Comparison of ENCODE assay signal across 19 cellular contexts in genomic region chr12:98465505-98465904, GRCh38. TPM values are rescaled to one million over a fixed set of nuclear protein-coding genes. Genes with fewer than 3 reads are reported as not detected.
DNase-seq lines count a peak whose midpoint lies in the region; ATAC-seq and TF ChIP-seq lines count a peak whose summit lies in the region.
"Had no signal": no experiment of that assay in that cellular context is flagged by ENCODE, and none has a peak within 500 bp of the region (broad histone marks: within the 10 kb centered on the region; RNA-seq: fewer than 3 reads in every experiment).

No MANE protein-coding gene starts in this region.

- no peaks in the 10 kb centered on the region for H3K36me3 Mint-ChIP-seq in activated CD8-positive, alpha-beta memory T cell treated with anti-CD3 and anti-CD28 coated beads, Interleukin-2, amount 10 ng/mL, durations not matched to agents 7 days and 5 days
- H3K36me3 Mint-ChIP-seq in natural killer cell treated with Interleukin-12 subunit alpha and Interleukin-12 subunit beta and Interleukin-15 and Interleukin-18, amount 100 ng/mL, for 72 hours: no peaks in the 10 kb centered on the region
- no peaks in the 10 kb centered on the region for H3K36me3 Mint-ChIP-seq in natural killer cell
- H3K36me3 Mint-ChIP-seq in stimulated activated effector memory CD8-positive, alpha-beta T cell treated with anti-CD3 and anti-CD28 coated beads, Interleukin-12 subunit alpha, Interleukin-12 subunit beta, amount 100 ng/mL, for 72 hours: no peaks in the 10 kb centered on the region
- H3K36me3 Mint-ChIP-seq: CD8-positive, alpha-beta memory T cell had no signal

- intact Hi-C loops in natural killer cell (cut with micrococcal nuclease): no loop called here

- H3K27me3 Mint-ChIP-seq in activated CD8-positive, alpha-beta memory T cell treated with anti-CD3 and anti-CD28 coated beads, Interleukin-2, amount 10 ng/mL, durations not matched to agents 7 days and 5 days: peaks cover 2% of the 10 kb centered on the region
- H3K27me3 Mint-ChIP-seq in natural killer cell treated with Interleukin-12 subunit alpha and Interleukin-12 subunit beta and Interleukin-15 and Interleukin-18, amount 100 ng/mL, for 72 hours: peaks cover 0 to 5% of the 10 kb centered on the region in 2 donors
- peaks cover 0 to 2% of the 10 kb centered on the region in 2 donors for H3K27me3 Mint-ChIP-seq in natural killer cell (ENCODE audit: low read depth in 2 of 2)
- H3K27me3 Mint-ChIP-seq: CD4-positive, alpha-beta T cell had no signal

- H3K27ac Mint-ChIP-seq in activated CD8-positive, alpha-beta memory T cell treated with anti-CD3 and anti-CD28 coated beads, Interleukin-2, amount 10 ng/mL, durations not matched to agents 7 days and 5 days: no peak overlapping the region
- no peak overlapping the region for H3K27ac Mint-ChIP-seq in natural killer cell treated with Interleukin-12 subunit alpha and Interleukin-12 subunit beta and Interleukin-15 and Interleukin-18, amount 100 ng/mL, for 72 hours
- no peak overlapping the region for H3K27ac Mint-ChIP-seq in natural killer cell
- no peak overlapping the region for H3K27ac Mint-ChIP-seq in stimulated activated effector memory CD8-positive, alpha-beta T cell treated with anti-CD3 and anti-CD28 coated beads, Interleukin-12 subunit alpha, Interleukin-12 subunit beta, amount 100 ng/mL, for 72 hours
- H3K27ac Mint-ChIP-seq: CD4-positive, alpha-beta T cell; CD8-positive, alpha-beta memory T cell had no signal

- peaks cover 33% of the 10 kb centered on the region for H3K4me1 Mint-ChIP-seq in activated CD8-positive, alpha-beta memory T cell treated with anti-CD3 and anti-CD28 coated beads, Interleukin-2, amount 10 ng/mL, durations not matched to agents 7 days and 5 days
- H3K4me1 Mint-ChIP-seq in natural killer cell treated with Interleukin-12 subunit alpha and Interleukin-12 subunit beta and Interleukin-15 and Interleukin-18, amount 100 ng/mL, for 72 hours (ENCODE audit: low read depth in 2 of 2): peaks cover 10 to 15% of the 10 kb centered on the region in 2 donors
- H3K4me1 Mint-ChIP-seq in natural killer cell: no peaks in the 10 kb centered on the region
- H3K4me1 Mint-ChIP-seq in stimulated activated effector memory CD8-positive, alpha-beta T cell treated with anti-CD3 and anti-CD28 coated beads, Interleukin-12 subunit alpha, Interleukin-12 subunit beta, amount 100 ng/mL, for 72 hours: peaks cover 15% of the 10 kb centered on the region

- TF ChIP-seq CTCF in natural killer cell (IDR thresholded peaks at IDR 0.05): no peak

- H3K9me3 ChIP-seq in BLaER1 treated with 17β-estradiol and CSF1 and Interleukin-3, amounts not matched to agents 10 nM and 100 nM (replicated peaks in 1 of 11): 0 out of 22 replicates have a peak, but pooled peaks cover 0 to 3% (median 0%) of the 10 kb centered on the region in 11 experiments

- H3K27ac ChIP-seq in BLaER1 treated with 17β-estradiol and CSF1 and Interleukin-3, amounts not matched to agents 10 nM and 100 nM: peak overlapping the region; percentile 68 to 97 (median 91)
- H3K27ac ChIP-seq: C4-2B, GM23248 had no signal

- H3K9ac ChIP-seq in BLaER1 treated with 17β-estradiol and CSF1 and Interleukin-3, amounts not matched to agents 10 nM and 100 nM: peak overlapping the region in 8 of 11 experiments; percentile 68 to 84 (median 79); a peak in 14 of 22 replicates
- H3K9ac ChIP-seq: GM23248 had no signal

- DNase-seq in activated CD8-positive, alpha-beta memory T cell treated with anti-CD3 and anti-CD28 coated beads, Interleukin-2, amount 10 ng/mL, durations not matched to agents 7 days and 5 days: no peak
- DNase-seq in activated CD8-positive, alpha-beta memory T cell treated with anti-CD3 and anti-CD28 coated beads for 24 hours: no peak
- DNase-seq in natural killer cell treated with Interleukin-12 subunit alpha and Interleukin-12 subunit beta and Interleukin-15 and Interleukin-18, amount 100 ng/mL, for 72 hours (ENCODE audit: low spot score): no peak
- no peak for DNase-seq in natural killer cell
- no peak for DNase-seq in stimulated activated effector memory CD8-positive, alpha-beta T cell treated with anti-CD3 and anti-CD28 coated beads, Interleukin-12 subunit alpha, Interleukin-12 subunit beta, amount 100 ng/mL, for 72 hours (ENCODE audit: low spot score in 2 of 2)
- no peak for DNase-seq in activated CD8-positive, alpha-beta memory T cell treated with anti-CD3 and anti-CD28 coated beads, Interleukin-2, amount 50 U/mL, for 48 hours
- DNase-seq: 8988T; CD4-positive, alpha-beta T cell; CD8-positive, alpha-beta memory T cell; DMS 273 treated with DMSO at 0.1 percent for 48 hours; DMS79; EL; GDM1; GM23248; H7; HCEC 1CT had no signal

- H3K36me3 ChIP-seq in BLaER1 treated with 17β-estradiol and CSF1 and Interleukin-3, amounts not matched to agents 10 nM and 100 nM: no peaks in the 10 kb centered on the region

- peak overlapping the region in 10 of 11 experiments; percentile 10 to 89 (median 77); a peak in 19 of 22 replicates for H3K4me2 ChIP-seq in BLaER1 treated with 17β-estradiol and CSF1 and Interleukin-3, amounts not matched to agents 10 nM and 100 nM

- peaks cover 7 to 100% (median 68%) of the 10 kb centered on the region in 10 experiments; a peak in 17 of 20 replicates for H3K4me1 ChIP-seq in BLaER1 treated with 17β-estradiol and CSF1 and Interleukin-3, amounts not matched to agents 10 nM and 100 nM

- ATAC-seq in activated CD8-positive, alpha-beta memory T cell treated with anti-CD3 and anti-CD28 coated beads, Interleukin-2, amount 10 ng/mL, durations not matched to agents 7 days and 5 days: peak; percentile 12
- ATAC-seq in natural killer cell treated with Interleukin-12 subunit alpha and Interleukin-12 subunit beta and Interleukin-15 and Interleukin-18, amount 100 ng/mL, for 72 hours: no peak
- no peak for ATAC-seq in natural killer cell
- ATAC-seq in stimulated activated effector memory CD8-positive, alpha-beta T cell treated with anti-CD3 and anti-CD28 coated beads, Interleukin-12 subunit alpha, Interleukin-12 subunit beta, amount 100 ng/mL, for 72 hours: peak; percentile 50
- ATAC-seq: GM12878 had no signal

- CTCF ChIA-PET in activated CD8-positive, alpha-beta memory T cell treated with anti-CD3 and anti-CD28 coated beads, Interleukin-2, amount 10 ng/mL, durations not matched to agents 7 days and 5 days (lab: Charles Lee): no interaction called here

- no peaks in the 10 kb centered on the region for H3K9me3 Mint-ChIP-seq in activated CD8-positive, alpha-beta memory T cell treated with anti-CD3 and anti-CD28 coated beads, Interleukin-2, amount 10 ng/mL, durations not matched to agents 7 days and 5 days (ENCODE audit: low read depth)
- H3K9me3 Mint-ChIP-seq in natural killer cell treated with Interleukin-12 subunit alpha and Interleukin-12 subunit beta and Interleukin-15 and Interleukin-18, amount 100 ng/mL, for 72 hours: no peaks in the 10 kb centered on the region
- no peaks in the 10 kb centered on the region for H3K9me3 Mint-ChIP-seq in natural killer cell
- no peaks in the 10 kb centered on the region for H3K9me3 Mint-ChIP-seq in stimulated activated effector memory CD8-positive, alpha-beta T cell treated with anti-CD3 and anti-CD28 coated beads, Interleukin-12 subunit alpha, Interleukin-12 subunit beta, amount 100 ng/mL, for 72 hours
- H3K9me3 Mint-ChIP-seq: CD4-positive, alpha-beta T cell; CD8-positive, alpha-beta memory T cell had no signal

- no peak overlapping the region for H3K4me3 Mint-ChIP-seq in activated CD8-positive, alpha-beta memory T cell treated with anti-CD3 and anti-CD28 coated beads, Interleukin-2, amount 10 ng/mL, durations not matched to agents 7 days and 5 days
- peak overlapping the region; percentile 1 for H3K4me3 Mint-ChIP-seq in natural killer cell treated with Interleukin-12 subunit alpha and Interleukin-12 subunit beta and Interleukin-15 and Interleukin-18, amount 100 ng/mL, for 72 hours
- H3K4me3 Mint-ChIP-seq in natural killer cell: no peak overlapping the region
- no peak overlapping the region for H3K4me3 Mint-ChIP-seq in stimulated activated effector memory CD8-positive, alpha-beta T cell treated with anti-CD3 and anti-CD28 coated beads, Interleukin-12 subunit alpha, Interleukin-12 subunit beta, amount 100 ng/mL, for 72 hours
- H3K4me3 Mint-ChIP-seq: CD4-positive, alpha-beta T cell; CD8-positive, alpha-beta memory T cell had no signal

- H3K4me3 ChIP-seq in BLaER1 treated with 17β-estradiol and CSF1 and Interleukin-3, amounts not matched to agents 10 nM and 100 nM: no peak overlapping the region
- H3K4me3 ChIP-seq: GM12878, GM23248 had no signal

- H3K27me3 ChIP-seq in BLaER1 treated with 17β-estradiol and CSF1 and Interleukin-3, amounts not matched to agents 10 nM and 100 nM: no peaks in the 10 kb centered on the region

- H4K20me1 ChIP-seq in BLaER1 treated with 17β-estradiol and CSF1 and Interleukin-3, amounts not matched to agents 10 nM and 100 nM: no peaks in the 10 kb centered on the region

RNA-seq across cellular contexts. Expression of gene TMPO, which starts 49.9 kb away (rescaled TPM):
- total RNA-seq in activated CD8-positive, alpha-beta memory T cell treated with anti-CD3 and anti-CD28 coated beads, Interleukin-2, amount 10 ng/mL, durations not matched to agents 7 days and 5 days: 100 to 1,000 TPM; 366 to 399 TPM
- 100 to 1,000 TPM; 147 to 219 TPM for total RNA-seq in natural killer cell treated with Interleukin-12 subunit alpha and Interleukin-12 subunit beta and Interleukin-15 and Interleukin-18, amount 100 ng/mL, for 72 hours
- total RNA-seq in natural killer cell: 10 to 100 TPM; 72.8 to 89.4 (median 85.5) TPM

Comparison
In these comparisons a context has a peak if more than half of its experiments do, and no peak if none do; other contexts are left out.
1. ATAC-seq: peak in activated CD8-positive, alpha-beta memory T cell treated with anti-CD3 and anti-CD28 coated beads, Interleukin-2, amount 10 ng/mL, durations not matched to agents 7 days and 5 days (single experiment) and stimulated activated effector memory CD8-positive, alpha-beta T cell treated with anti-CD3 and anti-CD28 coated beads, Interleukin-12 subunit alpha, Interleukin-12 subunit beta, amount 100 ng/mL, for 72 hours (single experiment); none in natural killer cell treated with Interleukin-12 subunit alpha and Interleukin-12 subunit beta and Interleukin-15 and Interleukin-18, amount 100 ng/mL, for 72 hours (0 of 2) and natural killer cell (0 of 3).